ENCODE assay signal across 10 cellular contexts in genomic region chr18:48590678-48591077, GRCh38. TPM values are rescaled to one million over a fixed set of nuclear protein-coding genes. Genes with fewer than 3 reads are reported as not detected.
DNase-seq lines count a peak whose midpoint lies in the region; ATAC-seq and TF ChIP-seq lines count a peak whose summit lies in the region.
"Had no signal": no experiment of that assay in that cellular context is flagged by ENCODE, and none has a peak within 500 bp of the region (broad histone marks: within the 10 kb centered on the region; RNA-seq: fewer than 3 reads in every experiment).

No MANE protein-coding gene starts in this region.

- no peaks in the 10 kb centered on the region for H3K9me3 ChIP-seq in MG63

- ATAC-seq in left lobe of liver = peak; percentile 27
- ATAC-seq in HG02981 (IDR thresholded peaks at IDR 0.05; ENCODE audit: unreplicated experiment) = no peak
- no peak for ATAC-seq in GM18870 (IDR thresholded peaks at IDR 0.05; ENCODE audit: unreplicated experiment)
- ATAC-seq in HG03175 (IDR thresholded peaks at IDR 0.05; ENCODE audit: unreplicated experiment) = no peak

- H3K4me3 ChIP-seq in AG10803 (ENCODE audit: low read length) = no peak overlapping the region
- H3K4me3 ChIP-seq in MG63 = no peak overlapping the region
- H3K4me3 ChIP-seq in coronary artery = no peak overlapping the region

- DNase-seq in AG10803 (ENCODE audit: low read depth) (peak; percentile 93), MG63 (peak; percentile 89), coronary artery (ENCODE audit: low spot score) (no peak), left lobe of liver (ENCODE audit: low spot score) (no peak), T-helper 9 cell (no peak)
- DNase-seq: NCI-H774; stimulated activated CD4-positive, alpha-beta T cell treated with anti-CD3 and anti-CD28 coated beads, Interleukin-4, amount 100 ng/mL, for 1 hour had no signal

- TF ChIP-seq CTCF in AG10803 (conservative IDR thresholded peaks at IDR 0.05; ENCODE audit: low read length) = no peak
- no peak for TF ChIP-seq CTCF in coronary artery (IDR thresholded peaks at IDR 0.05)

- H3K27ac ChIP-seq in coronary artery = peak overlapping the region; percentile 50 to 70

- no peaks in the 10 kb centered on the region for H3K27me3 ChIP-seq in MG63

- no peaks in the 10 kb centered on the region for H3K36me3 ChIP-seq in MG63

RNA-seq across cellular contexts. Expression of gene CTIF, which starts 51.8 kb away (rescaled TPM):
- total RNA-seq in MG63 (2014; rRNA removed; shearing (Covaris generic); ENCODE audit: low replicate concordance) = 10.2 and 20.6 TPM in 2 replicates
- total RNA-seq in left lobe of liver = 74.4 TPM

Comparison
In these comparisons a context has a peak if more than half of its experiments do, and no peak if none do; other contexts are left out.
1. DNase-seq: peak in AG10803 (single experiment) and MG63 (single experiment); none in coronary artery (single experiment), left lobe of liver (single experiment) and T-helper 9 cell (single experiment).